Comparison of ENCODE assay signal across 9 cellular contexts in genomic region chr11:76664578-76665061, GRCh38. TPM values are rescaled to one million over a fixed set of nuclear protein-coding genes. Genes with fewer than 3 reads are reported as not detected.
A peak's percentile ranks its signal among the peaks of the same experiment; 100 is the strongest.
DNase-seq lines count a peak whose midpoint lies in the region; ATAC-seq, FAIRE-seq and TF ChIP-seq lines count a peak whose summit lies in the region.
"Had no signal": no experiment of that assay in that cellular context is flagged by ENCODE, and none has a peak within 500 bp of the region (broad histone marks: within the 10 kb centered on the region; RNA-seq: fewer than 3 reads in every experiment).

No MANE protein-coding gene starts in this region.

- no peak for FAIRE-seq in HepG2 (lab: Jason Lieb, UNC)

- H3K27ac ChIP-seq in liver (ENCODE audit: low read depth in 1 of 2, low read length in 2 of 2) (peak overlapping the region; percentile 12 to 56), HepG2 (ENCODE audit: extremely low read length, insufficient read depth, low read length) (no peak overlapping the region), left lung (peak overlapping the region in 1 of 2 donors; percentile 48), uterus (peak overlapping the region; percentile 47 to 83)

- intact Hi-C loops in HepG2 (cut with micrococcal nuclease; ENCODE audit: unreplicated experiment) (no loop called here), left lung (cut with DNase I) (no loop called here), uterus (cut with DNase I; ENCODE audit: low total_unique reads) (no loop called here)

- POLR2A ChIA-PET in HepG2 (lab: Yijun Ruan, JAX) = no interaction called here

- DNase-seq in HepG2 (ENCODE audit: low spot score) (no peak), left lung (peak; percentile 30 to 50), uterus (peak in 1 of 2 donors; percentile 24), NCI-H2227 treated with DMSO at 0.1 percent for 48 hours (lab: John Stamatoyannopoulos, UW) (no peak)
- peak; percentile 17 for DNase-seq in activated CD8-positive, alpha-beta memory T cell treated with anti-CD3 and anti-CD28 coated beads, Interleukin-2, amount 50 U/mL, for 4 hours
- DNase-seq in stimulated activated CD4-positive, alpha-beta T cell treated with anti-CD3 and anti-CD28 coated beads, Interleukin-12 subunit alpha, Interleukin-12 subunit beta, amount 100 ng/mL, for 4 hours = no peak

- no peaks in the 10 kb centered on the region for H4K20me1 ChIP-seq in HepG2 (ENCODE audit: insufficient read depth, low read length)

- no peaks in the 10 kb centered on the region for H3K79me2 ChIP-seq in HepG2 (ENCODE audit: insufficient read depth, low read length)

- H3K4me1 ChIP-seq in liver (ENCODE audit: control insufficient read depth in 4 of 4, insufficient read depth in 4 of 4, low read length in 3 of 4) (no peaks in the 10 kb centered on the region), HepG2 (ENCODE audit: insufficient read depth, low read length) (no peaks in the 10 kb centered on the region), left lung (peaks cover 0 to 39% of the 10 kb centered on the region in 2 donors), uterus (no peaks in the 10 kb centered on the region)

- TF ChIP-seq CTCF in liver (IDR thresholded peaks at IDR 0.05; ENCODE audit: low read depth, low read length, missing input control) (no peak), HepG2 (CRISPR knock-in tag; IDR thresholded peaks at IDR 0.05) (no peak), left lung (IDR thresholded peaks at IDR 0.05) (no peak), uterus (IDR thresholded peaks at IDR 0.05) (no peak)

- WGBS in liver = 56% methylated on average over 11 of the region's 11 CpGs
- WGBS in HepG2 (ENCODE audit: low lambda C conversion rate) = 24% methylated on average over 9 of the region's 11 CpGs

- H3K36me3 ChIP-seq in liver (ENCODE audit: control insufficient read depth in 4 of 4, insufficient read depth in 3 of 4, low read depth in 1 of 4, low read length in 3 of 4) (no peaks in the 10 kb centered on the region), HepG2 (replicated peaks in 1 of 2; ENCODE audit: control insufficient read depth in 1 of 2, insufficient read depth in 2 of 2, low read length in 2 of 2) (no peaks in the 10 kb centered on the region), left lung (peaks cover 0 to 25% of the 10 kb centered on the region in 2 donors), uterus (no peaks in the 10 kb centered on the region)

- H3K4me2 ChIP-seq in HepG2 (ENCODE audit: low read depth, low read length) = no peak overlapping the region

- H3K4me3 ChIP-seq in liver (ENCODE audit: low read depth in 1 of 3, low read length in 3 of 3) = no peak overlapping the region
- no peak overlapping the region for H3K4me3 ChIP-seq in HepG2 (replicated peaks in 1 of 3; ENCODE audit: insufficient read depth in 1 of 3, low read depth in 2 of 3, low read length in 3 of 3)
- no peak overlapping the region for H3K4me3 ChIP-seq in left lung
- H3K4me3 ChIP-seq in uterus = no peak overlapping the region
- H3K4me3 ChIP-seq: lung had no signal

- no TSS peak for BruUV-seq in HepG2 (replicated peaks; lab: Mats Ljungman, UMichigan)

- TF ChIP-seq RAD21 in liver (IDR thresholded peaks at IDR 0.05) = no peak
- no peak for TF ChIP-seq RAD21 in HepG2 (CRISPR knock-in tag; IDR thresholded peaks at IDR 0.05)

- no peaks in the 10 kb centered on the region for H3K9me3 ChIP-seq in liver (ENCODE audit: control insufficient read depth in 4 of 4, low read length in 3 of 4)
- H3K9me3 ChIP-seq in HepG2 (ENCODE audit: low read length) = no peaks in the 10 kb centered on the region
- no peaks in the 10 kb centered on the region for H3K9me3 ChIP-seq in left lung
- H3K9me3 ChIP-seq in uterus = no peaks in the 10 kb centered on the region

- ATAC-seq in HepG2 (no peak), left lung (no peak), GM19455 (IDR thresholded peaks at IDR 0.05; ENCODE audit: unreplicated experiment) (no peak)

- CTCF ChIA-PET in HepG2 (lab: Yijun Ruan, JAX; ENCODE audit: low intra/inter-chr PET ratio, low total read pairs) = no interaction called here

- H3K27me3 ChIP-seq in liver (ENCODE audit: control insufficient read depth in 4 of 4, insufficient read depth in 4 of 4, low read length in 3 of 4) (peaks cover 0 to 1% (median 0%) of the 10 kb centered on the region in 4 donors), HepG2 (ENCODE audit: control insufficient read depth in 1 of 2, insufficient read depth in 2 of 2, low read length in 2 of 2) (peaks cover 2 to 63% of the 10 kb centered on the region in 2 experiments; a peak in 4 of 5 replicates), left lung (peaks cover 0 to 12% of the 10 kb centered on the region in 2 donors), uterus (no peaks in the 10 kb centered on the region)

- TF ChIP-seq EP300 in HepG2 (IDR thresholded peaks at IDR 0.05; ENCODE audit: low read depth in 2 of 2, low read length in 2 of 2) = no peak
- no peak for TF ChIP-seq EP300 in HepG2 (CRISPR knock-in tag; IDR thresholded peaks at IDR 0.05; ENCODE audit: borderline replicate concordance)

- in situ Hi-C loops in HepG2 (cut with HindIII; ENCODE audit: extremely low pct_ligation_motif_present, low pct_unique_long_range_greater_than_20kb) = no loop called here

- TF ChIP-seq POLR2A in HepG2 (IDR thresholded peaks at IDR 0.05; ENCODE audit: insufficient read depth in 1 of 2, low read depth in 2 of 2, low read length in 2 of 2) = no peak
- no peak for TF ChIP-seq POLR2A in uterus (IDR thresholded peaks at IDR 0.05)

- H3K9ac ChIP-seq in liver (ENCODE audit: low read depth in 1 of 2, low read length in 2 of 2) (no peak overlapping the region), HepG2 (ENCODE audit: insufficient read depth, low read depth, low read length) (no peak overlapping the region)

- H2AFZ ChIP-seq in HepG2 (ENCODE audit: low read length) = no peak overlapping the region

TF ChIP-seq in liver, 16 proteins besides CTCF, POLR2A, EP300 and RAD21:
- TF ChIP-seq NR2F2 (IDR thresholded peaks at IDR 0.05) (peak; percentile 57), HNF4G (IDR thresholded peaks at IDR 0.05) (no peak)

RNA-seq across cellular contexts. Expression of gene LRRC32, which starts 5.9 kb away (rescaled TPM):
- total RNA-seq in liver = 1 to 10 TPM; 5.4 to 7.4 TPM
- polyA plus RNA-seq in liver = 10 to 100 TPM; 11.2 to 15.4 TPM
- total RNA-seq in HepG2 (2016; rRNA removed; fragmentation: Illumina TruSeq; extraction: Trizol) = not detected in 2 replicates
- total RNA-seq in HepG2 (2016; cell fraction: cytosol; rRNA removed; fragmentation: Illumina TruSeq; extraction: Trizol; ENCODE audit: low read depth) = not detected in 2 replicates
- not detected in 2 replicates for total RNA-seq in HepG2 (2016; cell fraction: insoluble cytoplasmic fraction; rRNA removed; fragmentation: Illumina TruSeq; extraction: Trizol)
- total RNA-seq in HepG2 (2016; cell fraction: membrane; rRNA removed; fragmentation: Illumina TruSeq; extraction: Trizol) = not detected in 2 replicates
- not detected in 2 replicates for total RNA-seq in HepG2 (2016; cell fraction: nucleus; rRNA removed; fragmentation: Illumina TruSeq; extraction: Trizol)
- polyA plus RNA-seq in HepG2 (2011; rRNA removed) = 0.07 and 0.12 TPM in 2 replicates
- polyA plus RNA-seq in HepG2 (2011; cell fraction: cytosol; rRNA removed) = not detected in 2 replicates
- polyA plus RNA-seq in HepG2 (2011; cell fraction: nucleus; rRNA removed) = 0.03 TPM in 1 of 2 replicates, not detected in the other
- polyA plus RNA-seq in HepG2 (2012) = 0.07 TPM in 1 of 2 replicates, not detected in the other
- polyA plus RNA-seq in HepG2 (2016; cell fraction: cytosol; fragmentation: Illumina TruSeq; extraction: Trizol; ENCODE audit: low read depth) = not detected in 2 replicates
- polyA plus RNA-seq in HepG2 (2016; cell fraction: insoluble cytoplasmic fraction; fragmentation: Illumina TruSeq; extraction: Trizol; ENCODE audit: low read depth) = not detected in 2 replicates
- polyA plus RNA-seq in HepG2 (2016; cell fraction: membrane; fragmentation: Illumina TruSeq; extraction: Trizol; ENCODE audit: low read depth) = not detected in 2 replicates
- not detected in 2 replicates for polyA plus RNA-seq in HepG2 (2016; cell fraction: nucleus; fragmentation: Illumina TruSeq; extraction: Trizol; ENCODE audit: insufficient read depth, low read depth)
- 1.6 TPM in 1 of 2 replicates, not detected in the other for polyA minus RNA-seq in HepG2 (2011; rRNA and poly(A)+ RNA removed; ENCODE audit: low replicate concordance)
- not detected in 2 replicates for polyA minus RNA-seq in HepG2 (2011; cell fraction: cytosol; rRNA and poly(A)+ RNA removed)
- not detected in 2 replicates for polyA minus RNA-seq in HepG2 (2011; cell fraction: nucleus; rRNA and poly(A)+ RNA removed)
- total RNA-seq in left lung = 10 to 100 TPM; 38.7 to 66.8 TPM
- 100 to 1,000 TPM in 1 of 4 donors, 10 to 100 TPM in 2, 1 to 10 TPM in 1; 10.0 to 121 (median 17.5) TPM for total RNA-seq in uterus

Comparison
In these comparisons a context has a peak if more than half of its experiments do, and no peak if none do; other contexts are left out.
1. DNase-seq: peak in activated CD8-positive, alpha-beta memory T cell treated with anti-CD3 and anti-CD28 coated beads, Interleukin-2, amount 50 U/mL, for 4 hours (single experiment) and left lung (2 of 2); none in HepG2 (single experiment), stimulated activated CD4-positive, alpha-beta T cell treated with anti-CD3 and anti-CD28 coated beads, Interleukin-12 subunit alpha, Interleukin-12 subunit beta, amount 100 ng/mL, for 4 hours (single experiment) and NCI-H2227 treated with DMSO at 0.1 percent for 48 hours (single experiment).